Comparison of ENCODE assay signal across 31 cellular contexts in the genomic region with DNA sequence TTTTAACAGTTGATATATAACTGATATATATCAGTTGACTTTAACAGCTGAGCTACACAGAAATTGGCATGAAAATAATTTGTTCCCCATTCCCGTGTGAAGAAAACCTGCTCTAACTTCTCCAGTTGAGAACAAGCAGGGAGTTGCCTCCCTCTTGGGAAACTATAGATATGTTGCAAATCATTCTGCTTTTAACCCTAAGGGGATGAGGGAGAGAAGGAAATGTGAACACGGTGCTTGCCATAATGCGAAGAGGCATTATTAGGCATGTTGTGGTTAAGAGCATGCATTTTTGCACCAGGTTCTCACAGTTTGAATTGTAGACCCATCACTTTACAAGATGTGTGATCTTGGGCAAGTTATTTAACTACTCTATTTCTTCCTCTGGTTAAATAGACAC.
"Had no signal": no experiment of that assay in that cellular context is flagged by ENCODE, and none has a peak within 500 bp of the region (broad histone marks: within the 10 kb centered on the region; RNA-seq: fewer than 3 reads in every experiment).

No MANE protein-coding gene starts in this region.

- H3K4me3 ChIP-seq: adrenal gland, ascending aorta, body of pancreas, breast epithelium, cardiac muscle cell had no signal

- DNase-seq: activated effector memory CD4-positive, alpha-beta T cell treated with anti-CD3 and anti-CD28 coated beads, Interleukin-2, amount 50 U/mL, for 16 hours; activated effector memory CD4-positive, alpha-beta T cell treated with Interleukin-2 at 50 U/mL for 16 hours; activated gamma-delta T cell; activated gamma-delta T cell treated with Interleukin-2 at 50 U/mL for 16 hours; activated naive CD4-positive, alpha-beta T cell; activated naive CD4-positive, alpha-beta T cell treated with anti-CD3 and anti-CD28 coated beads for 36 hours; activated naive CD4-positive, alpha-beta T cell treated with anti-CD3 and anti-CD28 coated beads, Interleukin-2, amount 10 ng/mL, durations not matched to agents 7 days and 5 days; activated naive CD4-positive, alpha-beta T cell treated with anti-CD3 and anti-CD28 coated beads, Interleukin-2, amount 50 U/mL, for 16 hours; activated naive CD4-positive, alpha-beta T cell treated with Interleukin-2 at 50 U/mL for 16 hours; activated naive CD8-positive, alpha-beta T cell treated with anti-CD3 and anti-CD28 coated beads for 36 hours; activated naive CD8-positive, alpha-beta T cell treated with anti-CD3 and anti-CD28 coated beads, Interleukin-2, amount 10 ng/mL, durations not matched to agents 7 days and 5 days; activated naive CD8-positive, alpha-beta T cell treated with anti-CD3 and anti-CD28 coated beads, Interleukin-2, amount 50 U/mL, for 24 hours; activated T-cell treated with anti-CD3 and anti-CD28 coated beads, Interleukin-2, amount 50 U/mL, for 1 hour; activated T-cell treated with anti-CD3 and anti-CD28 coated beads, Interleukin-2, amount 50 U/mL, for 24 hours; activated T-cell treated with anti-CD3 and anti-CD28 coated beads, Interleukin-2, amount 50 U/mL, for 4 hours; activated T-cell treated with anti-CD3 and anti-CD28 coated beads, Interleukin-2, amount 50 U/mL, for 48 hours; activated T-cell treated with anti-CD3 and anti-CD28 coated beads, Interleukin-2, amount 50 U/mL, for 72 hours; adrenal gland; amniotic stem cell; amygdala; anterior cingulate cortex; aorta; body of pancreas; caudate nucleus; central memory CD4-positive, alpha-beta T cell; cerebellar nuclear complex had no signal

- H3K4me1 ChIP-seq: adrenal gland, ascending aorta, body of pancreas, breast epithelium had no signal

- H3K9me3 ChIP-seq: adrenal gland, ascending aorta, body of pancreas, breast epithelium had no signal

- H3K27me3 ChIP-seq: adrenal gland, ascending aorta, body of pancreas, breast epithelium, cardiac muscle cell had no signal

- ATAC-seq: activated naive CD4-positive, alpha-beta T cell treated with anti-CD3 and anti-CD28 coated beads, Interleukin-2, amount 50 U/mL, for 72 hours; activated naive CD8-positive, alpha-beta T cell treated with anti-CD3 and anti-CD28 coated beads, Interleukin-2, amount 50 U/mL, for 24 hours; activated T-cell treated with anti-CD3 and anti-CD28 coated beads, Interleukin-2, amount 50 U/mL, for 4 hours; activated T-cell treated with anti-CD3 and anti-CD28 coated beads, Interleukin-2, amount 50 U/mL, for 72 hours; activated T-helper 17 cell treated with anti-CD3 and anti-CD28 coated beads, Interleukin-2, amount 50 U/mL, for 72 hours; body of pancreas had no signal

- H3K27ac ChIP-seq: adrenal gland, ascending aorta, body of pancreas, breast epithelium, cardiac muscle cell had no signal

- H3K36me3 ChIP-seq: adrenal gland, ascending aorta, breast epithelium, cardiac muscle cell had no signal
